ENCODE assay signal across 26 cellular contexts in genomic region chr15:25418202-25418601, GRCh38.
"Had no signal": no experiment of that assay in that cellular context is flagged by ENCODE, and none has a peak within 500 bp of the region (broad histone marks: within the 10 kb centered on the region; RNA-seq: fewer than 3 reads in every experiment).

No MANE protein-coding gene starts in this region.

- H3K27me3 Mint-ChIP-seq: naive B cell; stimulated activated memory B cell treated with anti-CD40 and anti-IgM and Interleukin-4, amounts not matched to agents 10 μg/mL and 1 μg/mL and 100 μg/mL, for 72 hours; stimulated activated naive CD8-positive, alpha-beta T cell treated with anti-CD3 and anti-CD28 coated beads, Interleukin-15, amount 100 ng/mL, for 72 hours; type B pancreatic cell had no signal

- H3K27ac Mint-ChIP-seq: mesothelial cell of epicardium; natural killer cell; nephron progenitor cell; neural progenitor cell; stimulated activated memory B cell treated with anti-CD40 and anti-IgM and Interleukin-4, amounts not matched to agents 10 μg/mL and 1 μg/mL and 100 μg/mL, for 72 hours; stimulated activated naive CD8-positive, alpha-beta T cell treated with anti-CD3 and anti-CD28 coated beads, Interleukin-15, amount 100 ng/mL, for 72 hours; type B pancreatic cell had no signal

- H3K27me3 ChIP-seq: neural progenitor cell, neutrophil, right lobe of liver, tibial nerve, uterus had no signal

- H3K4me3 ChIP-seq: left ventricle myocardium inferior, lung, neural progenitor cell, psoas muscle, right lobe of liver, smooth muscle cell, tibial nerve, uterus had no signal

- H3K4me1 Mint-ChIP-seq: neural progenitor cell had no signal

- H3K4me1 ChIP-seq: parathyroid adenoma, uterus had no signal

- H2AFZ ChIP-seq: neural progenitor cell, parathyroid adenoma had no signal

- H3K9ac ChIP-seq: neural progenitor cell, parathyroid adenoma had no signal

- H3K9me3 Mint-ChIP-seq: natural killer cell had no signal

- H3K9me3 ChIP-seq: neutrophil, psoas muscle, right lobe of liver, uterus had no signal

- DNase-seq: islet precursor cell; left ventricle myocardium inferior; mesendoderm; naive B cell; natural killer cell; nephron progenitor cell; occipital lobe; psoas muscle; right lobe of liver; stimulated activated CD4-positive, alpha-beta T cell treated with anti-CD3 and anti-CD28 coated beads, Interleukin-1b, Interleukin-23, amount 100 ng/mL, for 48 hours; stimulated activated CD4-positive, alpha-beta T cell treated with anti-CD3 and anti-CD28 coated beads, Interleukin-2, amount 100 ng/mL, for 48 hours; stimulated activated CD4-positive, alpha-beta T cell treated with anti-CD3 and anti-CD28 coated beads, Interleukin-4, amount 100 ng/mL, for 4 hours; stimulated activated CD8-positive, alpha-beta memory T cell treated with anti-CD3 and anti-CD28 coated beads, Interleukin-4, amount 100 ng/mL, for 48 hours; stimulated activated naive CD4-positive, alpha-beta T cell treated with Interleukin-2 at 50 U/mL for 16 hours; stimulated activated naive CD8-positive, alpha-beta T cell treated with anti-CD3 and anti-CD28 coated beads, Interleukin-15, amount 100 ng/mL, for 72 hours; substantia nigra; uterus had no signal

- H3K4me3 Mint-ChIP-seq: mesothelial cell of epicardium; natural killer cell; nephron progenitor cell; neural progenitor cell; stimulated activated memory B cell treated with anti-CD40 and anti-IgM and Interleukin-4, amounts not matched to agents 10 μg/mL and 1 μg/mL and 100 μg/mL, for 72 hours; stimulated activated naive CD8-positive, alpha-beta T cell treated with anti-CD3 and anti-CD28 coated beads, Interleukin-15, amount 100 ng/mL, for 72 hours; type B pancreatic cell had no signal

- H3K27ac ChIP-seq: left ventricle myocardium inferior, neutrophil, parathyroid adenoma, psoas muscle, right lobe of liver, tibial nerve, uterus had no signal

- H3K36me3 Mint-ChIP-seq: natural killer cell had no signal

- H3K4me2 ChIP-seq: neural progenitor cell, smooth muscle cell had no signal

- H3K36me3 ChIP-seq: left ventricle myocardium inferior, neural progenitor cell, neutrophil, right lobe of liver, uterus had no signal

- ATAC-seq: natural killer cell; psoas muscle; right lobe of liver; stimulated activated memory B cell treated with anti-CD40 and anti-IgM and Interleukin-4, amounts not matched to agents 10 μg/mL and 1 μg/mL and 100 μg/mL, for 72 hours; stimulated activated naive CD8-positive, alpha-beta T cell treated with anti-CD3 and anti-CD28 coated beads, Interleukin-15, amount 100 ng/mL, for 72 hours had no signal
